In the genomic region with DNA sequence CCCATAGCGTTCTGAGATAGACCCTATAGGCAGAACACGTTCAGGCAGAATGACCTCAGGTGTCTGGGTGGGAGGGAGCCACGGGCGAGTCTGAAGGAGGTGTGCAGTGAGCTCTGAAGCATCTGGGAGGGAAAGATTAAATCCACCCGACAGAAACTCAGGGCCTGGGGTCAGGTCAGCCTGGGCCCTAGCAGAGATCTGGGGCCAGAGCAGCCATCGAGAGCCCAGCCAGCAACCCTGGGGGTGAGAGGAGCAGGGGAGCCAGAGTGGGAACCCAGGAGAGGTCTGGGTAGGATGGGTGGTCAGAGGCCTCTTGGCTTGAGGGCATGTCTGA, we compare ENCODE assay signal across 1 cellular context.
TF ChIP-seq lines count a peak whose summit lies in the region.

No MANE protein-coding gene starts in this region.

TF ChIP-seq in WTC11, 78 proteins besides CTCF, POLR2A, EP300 and RAD21 (continued from another document):
- TF ChIP-seq, protein P1, sequence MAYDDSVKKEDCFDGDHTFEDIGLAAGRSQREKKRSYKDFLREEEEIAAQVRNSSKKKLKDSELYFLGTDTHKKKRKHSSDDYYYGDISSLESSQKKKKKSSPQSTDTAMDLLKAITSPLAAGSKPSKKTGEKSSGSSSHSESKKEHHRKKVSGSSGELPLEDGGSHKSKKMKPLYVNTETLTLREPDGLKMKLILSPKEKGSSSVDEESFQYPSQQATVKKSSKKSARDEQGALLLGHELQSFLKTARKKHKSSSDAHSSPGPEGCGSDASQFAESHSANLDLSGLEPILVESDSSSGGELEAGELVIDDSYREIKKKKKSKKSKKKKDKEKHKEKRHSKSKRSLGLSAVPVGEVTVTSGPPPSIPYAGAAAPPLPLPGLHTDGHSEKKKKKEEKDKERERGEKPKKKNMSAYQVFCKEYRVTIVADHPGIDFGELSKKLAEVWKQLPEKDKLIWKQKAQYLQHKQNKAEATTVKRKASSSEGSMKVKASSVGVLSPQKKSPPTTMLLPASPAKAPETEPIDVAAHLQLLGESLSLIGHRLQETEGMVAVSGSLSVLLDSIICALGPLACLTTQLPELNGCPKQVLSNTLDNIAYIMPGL (CRISPR knock-in tag; IDR thresholded peaks at IDR 0.05): no peak
- TF ChIP-seq, protein P2, sequence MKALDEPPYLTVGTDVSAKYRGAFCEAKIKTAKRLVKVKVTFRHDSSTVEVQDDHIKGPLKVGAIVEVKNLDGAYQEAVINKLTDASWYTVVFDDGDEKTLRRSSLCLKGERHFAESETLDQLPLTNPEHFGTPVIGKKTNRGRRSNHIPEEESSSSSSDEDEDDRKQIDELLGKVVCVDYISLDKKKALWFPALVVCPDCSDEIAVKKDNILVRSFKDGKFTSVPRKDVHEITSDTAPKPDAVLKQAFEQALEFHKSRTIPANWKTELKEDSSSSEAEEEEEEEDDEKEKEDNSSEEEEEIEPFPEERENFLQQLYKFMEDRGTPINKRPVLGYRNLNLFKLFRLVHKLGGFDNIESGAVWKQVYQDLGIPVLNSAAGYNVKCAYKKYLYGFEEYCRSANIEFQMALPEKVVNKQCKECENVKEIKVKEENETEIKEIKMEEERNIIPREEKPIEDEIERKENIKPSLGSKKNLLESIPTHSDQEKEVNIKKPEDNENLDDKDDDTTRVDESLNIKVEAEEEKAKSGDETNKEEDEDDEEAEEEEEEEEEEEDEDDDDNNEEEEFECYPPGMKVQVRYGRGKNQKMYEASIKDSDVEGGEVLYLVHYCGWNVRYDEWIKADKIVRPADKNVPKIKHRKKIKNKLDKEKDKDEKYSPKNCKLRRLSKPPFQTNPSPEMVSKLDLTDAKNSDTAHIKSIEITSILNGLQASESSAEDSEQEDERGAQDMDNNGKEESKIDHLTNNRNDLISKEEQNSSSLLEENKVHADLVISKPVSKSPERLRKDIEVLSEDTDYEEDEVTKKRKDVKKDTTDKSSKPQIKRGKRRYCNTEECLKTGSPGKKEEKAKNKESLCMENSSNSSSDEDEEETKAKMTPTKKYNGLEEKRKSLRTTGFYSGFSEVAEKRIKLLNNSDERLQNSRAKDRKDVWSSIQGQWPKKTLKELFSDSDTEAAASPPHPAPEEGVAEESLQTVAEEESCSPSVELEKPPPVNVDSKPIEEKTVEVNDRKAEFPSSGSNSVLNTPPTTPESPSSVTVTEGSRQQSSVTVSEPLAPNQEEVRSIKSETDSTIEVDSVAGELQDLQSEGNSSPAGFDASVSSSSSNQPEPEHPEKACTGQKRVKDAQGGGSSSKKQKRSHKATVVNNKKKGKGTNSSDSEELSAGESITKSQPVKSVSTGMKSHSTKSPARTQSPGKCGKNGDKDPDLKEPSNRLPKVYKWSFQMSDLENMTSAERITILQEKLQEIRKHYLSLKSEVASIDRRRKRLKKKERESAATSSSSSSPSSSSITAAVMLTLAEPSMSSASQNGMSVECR (CRISPR knock-in tag; IDR thresholded peaks at IDR 0.05; ENCODE audit: borderline replicate concordance): no peak
- TF ChIP-seq USF2 (CRISPR knock-in tag; IDR thresholded peaks at IDR 0.05): no peak
- no peak for TF ChIP-seq NR2C2 (CRISPR knock-in tag; IDR thresholded peaks at IDR 0.05)
- TF ChIP-seq ZNF423 (CRISPR knock-in tag; IDR thresholded peaks at IDR 0.05): no peak
- no peak for TF ChIP-seq PRRX2 (CRISPR knock-in tag; IDR thresholded peaks at IDR 0.05)
- TF ChIP-seq CBFB (CRISPR knock-in tag; IDR thresholded peaks at IDR 0.05; ENCODE audit: low read depth): no peak
- TF ChIP-seq NFYB (CRISPR knock-in tag; conservative IDR thresholded peaks at IDR 0.05; ENCODE audit: low read depth): no peak
- no peak for TF ChIP-seq ZNF219 (CRISPR knock-in tag; IDR thresholded peaks at IDR 0.05; ENCODE audit: borderline replicate concordance)
- no peak for TF ChIP-seq RORB (CRISPR knock-in tag; IDR thresholded peaks at IDR 0.05)
